In genomic region chr17:66533572-66533971, GRCh38 we compare ENCODE assay signal across 15 cellular contexts.
DNase-seq lines count a peak whose midpoint lies in the region; ATAC-seq, FAIRE-seq and TF ChIP-seq lines count a peak whose summit lies in the region.
"Had no signal": no experiment of that assay in that cellular context is flagged by ENCODE, and none has a peak within 500 bp of the region (broad histone marks: within the 10 kb centered on the region; RNA-seq: fewer than 3 reads in every experiment).

No MANE protein-coding gene starts in this region.

- H3K4me1 Mint-ChIP-seq in astrocyte (ENCODE audit: low read depth, unreplicated experiment) (peaks cover 35% of the 10 kb centered on the region), progenitor cell of endocrine pancreas (ENCODE audit: low read depth) (peaks cover 12% of the 10 kb centered on the region), MCF 10A (ENCODE audit: insufficient read depth, unreplicated experiment) (no peaks in the 10 kb centered on the region)

- peaks cover 10% of the 10 kb centered on the region for H3K79me2 ChIP-seq in astrocyte (ENCODE audit: insufficient read depth, low read length)

- FAIRE-seq in astrocyte (lab: Jason Lieb, UNC), result no peak
- FAIRE-seq: endometrium, keratinocyte had no signal

- intact Hi-C loops in MCF 10A (cut with micrococcal nuclease), result no loop called here

- no peaks in the 10 kb centered on the region for H4K20me1 ChIP-seq in astrocyte (ENCODE audit: insufficient read depth, low read length)

- peak; percentile 8 for TF ChIP-seq CTCF in astrocyte (IDR thresholded peaks at IDR 0.05; ENCODE audit: insufficient read depth, low read depth, low read length)
- TF ChIP-seq CTCF in progenitor cell of endocrine pancreas (IDR thresholded peaks at IDR 0.05; ENCODE audit: unreplicated experiment), result no peak
- TF ChIP-seq CTCF in MCF 10A (IDR thresholded peaks at IDR 0.05; ENCODE audit: unreplicated experiment), result no peak

- H3K4me2 ChIP-seq in astrocyte (ENCODE audit: low read length), result peak overlapping the region; percentile 64

- H3K9me3 Mint-ChIP-seq in astrocyte (ENCODE audit: unreplicated experiment) (no peaks in the 10 kb centered on the region), progenitor cell of endocrine pancreas (ENCODE audit: low read depth) (no peaks in the 10 kb centered on the region), MCF 10A (ENCODE audit: unreplicated experiment) (no peaks in the 10 kb centered on the region)

- H3K36me3 Mint-ChIP-seq in astrocyte (ENCODE audit: low read depth, unreplicated experiment) (peaks cover 5% of the 10 kb centered on the region), progenitor cell of endocrine pancreas (ENCODE audit: insufficient read depth) (no peaks in the 10 kb centered on the region), MCF 10A (ENCODE audit: insufficient read depth, unreplicated experiment) (peaks cover 5% of the 10 kb centered on the region)

- H3K4me1 ChIP-seq in astrocyte (ENCODE audit: insufficient read depth, low read length) (peaks cover 12% of the 10 kb centered on the region), iPS-20b (ENCODE audit: insufficient read depth, low read length) (peaks cover 31% of the 10 kb centered on the region)

- H3K36me3 ChIP-seq in H7 (replicated peaks; ENCODE audit: control insufficient read depth, insufficient read depth, low read length) (no peaks in the 10 kb centered on the region), astrocyte (ENCODE audit: insufficient read depth, low read length) (peaks cover 6% of the 10 kb centered on the region), iPS-20b (ENCODE audit: insufficient read depth, low read depth, low read length) (no peaks in the 10 kb centered on the region)

- POLR2A ChIA-PET in MCF 10A (lab: Yijun Ruan, JAX), result no interaction called here

- peak; percentile 55 for DNase-seq in H7
- DNase-seq in astrocyte (ENCODE audit: low read depth), result peak; percentile 69
- peak; percentile 14 for DNase-seq in progenitor cell of endocrine pancreas (ENCODE audit: low spot score, unreplicated experiment)
- DNase-seq in SIG-M5 treated with dmso at 0.1 percent for 504 hours (lab: John Stamatoyannopoulos, UW; ENCODE audit: unreplicated experiment), result no peak
- no peak for DNase-seq in MCF 10A (ENCODE audit: unreplicated experiment)
- DNase-seq: activated CD4-positive, alpha-beta T cell treated with anti-CD3 and anti-CD28 coated beads for 36 hours; activated effector memory CD4-positive, alpha-beta T cell treated with anti-CD3 and anti-CD28 coated beads, Interleukin-2, amount 50 U/mL, for 16 hours; GM23248; NCI-H524 treated with DMSO at 0.1 percent for 48 hours had no signal

- H3K27me3 ChIP-seq in H7 (ENCODE audit: control insufficient read depth, insufficient read depth, low read length), result no peaks in the 10 kb centered on the region
- no peaks in the 10 kb centered on the region for H3K27me3 ChIP-seq in astrocyte (ENCODE audit: insufficient read depth, low read length)
- H3K27me3 ChIP-seq in iPS-20b (ENCODE audit: insufficient read depth, low read length), result no peaks in the 10 kb centered on the region

- no peak overlapping the region for H2AFZ ChIP-seq in astrocyte (ENCODE audit: low read depth, low read length)
- H2AFZ ChIP-seq: GM23248 had no signal

- H3K27ac Mint-ChIP-seq in astrocyte (ENCODE audit: unreplicated experiment) (peak overlapping the region; percentile 79), progenitor cell of endocrine pancreas (peak overlapping the region; percentile 62), MCF 10A (ENCODE audit: low read depth, unreplicated experiment) (no peak overlapping the region)
- H3K27ac Mint-ChIP-seq: activated CD4-positive, alpha-beta T cell treated with anti-CD3 and anti-CD28 coated beads for 36 hours had no signal

- H3K4me3 ChIP-seq in H7 (ENCODE audit: insufficient read depth, low read depth, low read length), result no peak overlapping the region
- no peak overlapping the region for H3K4me3 ChIP-seq in astrocyte (ENCODE audit: insufficient read depth, low read depth, low read length)
- H3K4me3 ChIP-seq in iPS-20b (ENCODE audit: low read length), result peak overlapping the region; percentile 13; the same call in 1 of the 2 replicates
- H3K4me3 ChIP-seq: GM23248, SK-N-MC had no signal

- H3K27me3 Mint-ChIP-seq in astrocyte (ENCODE audit: low read depth, unreplicated experiment) (no peaks in the 10 kb centered on the region), progenitor cell of endocrine pancreas (no peaks in the 10 kb centered on the region), MCF 10A (ENCODE audit: insufficient read depth, unreplicated experiment) (no peaks in the 10 kb centered on the region)
- H3K27me3 Mint-ChIP-seq: activated CD4-positive, alpha-beta T cell treated with anti-CD3 and anti-CD28 coated beads for 36 hours had no signal

- H3K4me3 Mint-ChIP-seq in astrocyte (ENCODE audit: unreplicated experiment), result peak overlapping the region; percentile 6
- no peak overlapping the region for H3K4me3 Mint-ChIP-seq in progenitor cell of endocrine pancreas (ENCODE audit: low read depth)
- H3K4me3 Mint-ChIP-seq in MCF 10A (ENCODE audit: unreplicated experiment), result no peak overlapping the region
- H3K4me3 Mint-ChIP-seq: activated CD4-positive, alpha-beta T cell treated with anti-CD3 and anti-CD28 coated beads for 36 hours had no signal

- H3K9ac ChIP-seq in astrocyte (ENCODE audit: low read length), result no peak overlapping the region
- peak overlapping the region; percentile 0; the same call in 1 of the 2 replicates for H3K9ac ChIP-seq in iPS-20b (ENCODE audit: low read depth, low read length)
- H3K9ac ChIP-seq: GM23248 had no signal

- no TSS peak for BruUV-seq in MCF 10A (replicated peaks; lab: Mats Ljungman, UMichigan)

- H3K9me3 ChIP-seq in astrocyte (ENCODE audit: insufficient read depth, low read depth, low read length), result no peaks in the 10 kb centered on the region
- H3K9me3 ChIP-seq in iPS-20b (ENCODE audit: insufficient read depth, low read depth, low read length), result no peaks in the 10 kb centered on the region

- H3K27ac ChIP-seq in astrocyte (ENCODE audit: low read depth, low read length), result no peak overlapping the region
- peak overlapping the region; percentile 33 for H3K27ac ChIP-seq in iPS-20b (ENCODE audit: low read length)
- H3K27ac ChIP-seq: GM23248, SK-N-MC had no signal

- CTCF ChIA-PET in MCF 10A (lab: Yijun Ruan, JAX), result interaction anchor here (0.6 kb wide), 1 partner anchor 1118 kb away, joined by 6 read pairs; no protein-coding TSS in a partner anchor

- ATAC-seq in GM21390 (IDR thresholded peaks at IDR 0.05; ENCODE audit: unreplicated experiment), result no peak
- no peak for ATAC-seq in HG03159 (IDR thresholded peaks at IDR 0.05; ENCODE audit: unreplicated experiment)
- ATAC-seq: activated CD4-positive, alpha-beta T cell treated with anti-CD3 and anti-CD28 coated beads for 36 hours had no signal

Comparison
In these comparisons a context has a peak if more than half of its experiments do, and no peak if none do; other contexts are left out.
1. DNase-seq: peak in H7 (single experiment), astrocyte (single experiment) and progenitor cell of endocrine pancreas (single experiment); none in SIG-M5 treated with dmso at 0.1 percent for 504 hours (single experiment) and MCF 10A (single experiment).